Comparison of ENCODE assay signal across 7 cellular contexts in genomic region chr14:64118403-64118742, GRCh38.
DNase-seq lines count a peak whose midpoint lies in the region; ATAC-seq, FAIRE-seq and TF ChIP-seq lines count a peak whose summit lies in the region.
"Not testable (repeated sequence)": the region's sequence is repeated elsewhere in the genome, so short reads cannot be mapped to it uniquely, and the experiment has no call there.

No MANE protein-coding gene starts in this region.

- not testable (repeated sequence) for H3K4me1 ChIP-seq in HUES6 (ENCODE audit: control insufficient read depth, insufficient read depth, low read length); gastroesophageal sphincter; kidney (ENCODE audit: control insufficient read depth in 1 of 2, insufficient read depth in 1 of 2, low read depth in 1 of 2, low read length in 2 of 2)
- H3K4me1 ChIP-seq in ascending aorta (peaks cover 7 to 42% of the 10 kb centered on the region in 2 donors), skeletal muscle satellite cell (ENCODE audit: control insufficient read depth, insufficient read depth, low read length) (peaks cover 32% of the 10 kb centered on the region)

- H3K4me3 ChIP-seq in HUES6 (ENCODE audit: low read depth, low read length); gastroesophageal sphincter; kidney (ENCODE audit: low read length in 2 of 2); skeletal muscle satellite cell (ENCODE audit: low read length): not testable (repeated sequence)
- peak overlapping the region in 1 of 2 donors; percentile 1 for H3K4me3 ChIP-seq in ascending aorta
- H3K4me3 ChIP-seq in coronary artery: peak overlapping the region; percentile 13

- H3K27ac ChIP-seq in HUES6 (ENCODE audit: low read depth, low read length) (0 out of 2 replicates have a peak overlapping the region, but pooled peaks have one; percentile 33), ascending aorta (peak overlapping the region; percentile 90 to 96), coronary artery (peak overlapping the region; percentile 72 to 84), gastroesophageal sphincter (peak overlapping the region; percentile 11 to 79 (median 64)), kidney (ENCODE audit: low read depth in 2 of 2, low read length in 2 of 2) (peak overlapping the region; percentile 8 to 43)

- not testable (repeated sequence) for H3K9ac ChIP-seq in HUES6 (ENCODE audit: low read length)
- H3K9ac ChIP-seq in kidney (ENCODE audit: low read length in 2 of 2) (peak overlapping the region in 1 of 2 donors; percentile 13), skeletal muscle satellite cell (ENCODE audit: low read depth, low read length) (peak overlapping the region; percentile 72)

- peaks cover 11% of the 10 kb centered on the region for H3K36me3 Mint-ChIP-seq in neural crest cell (ENCODE audit: low read depth)

- not testable (repeated sequence) for H3K4me3 Mint-ChIP-seq in neural crest cell

- H3K9me3 ChIP-seq in HUES6 (ENCODE audit: control insufficient read depth, insufficient read depth, low read depth, low read length); ascending aorta; gastroesophageal sphincter; kidney (ENCODE audit: control insufficient read depth in 1 of 2, low read length in 2 of 2); skeletal muscle satellite cell (replicated peaks; ENCODE audit: low read length): not testable (repeated sequence)

- peak in 1 of 2 donors; percentile 73 for DNase-seq in ascending aorta (ENCODE audit: low spot score in 2 of 2)
- not testable (repeated sequence) for DNase-seq in coronary artery (ENCODE audit: low spot score); kidney; neural crest cell (ENCODE audit: low read depth, low spot score)

- H3K27me3 ChIP-seq in HUES6 (ENCODE audit: control insufficient read depth, insufficient read depth, low read length); ascending aorta; gastroesophageal sphincter; skeletal muscle satellite cell (ENCODE audit: control insufficient read depth, insufficient read depth, low read length): not testable (repeated sequence)

- H3K4me1 Mint-ChIP-seq in neural crest cell: not testable (repeated sequence)

- not testable (repeated sequence) for TF ChIP-seq EP300 in gastroesophageal sphincter (IDR thresholded peaks at IDR 0.05)

- ATAC-seq in gastroesophageal sphincter: not testable (repeated sequence)

- peak overlapping the region; percentile 89 for H3K27ac Mint-ChIP-seq in neural crest cell (ENCODE audit: unreplicated experiment)

- peaks cover 42% of the 10 kb centered on the region for H3K36me3 ChIP-seq in HUES6 (ENCODE audit: control insufficient read depth, insufficient read depth, low read length)
- peaks cover 17 to 20% of the 10 kb centered on the region in 2 donors for H3K36me3 ChIP-seq in ascending aorta
- peaks cover 0 to 70% of the 10 kb centered on the region in 2 donors for H3K36me3 ChIP-seq in gastroesophageal sphincter
- H3K36me3 ChIP-seq in kidney (ENCODE audit: control insufficient read depth in 1 of 2, insufficient read depth in 2 of 2, low read length in 2 of 2): peaks cover 22 to 44% of the 10 kb centered on the region in 2 donors
- not testable (repeated sequence) for H3K36me3 ChIP-seq in skeletal muscle satellite cell (ENCODE audit: insufficient read depth, low read length)

- FAIRE-seq in kidney (lab: Jason Lieb, UNC): not testable (repeated sequence)

- 69 to 94% methylated on average over 2 to 3 of the region's 7 CpGs for WGBS in gastroesophageal sphincter (ENCODE audit: low coverage in 1 of 2), 2 donors

- not testable (repeated sequence) for H3K9me3 Mint-ChIP-seq in neural crest cell

- intact Hi-C loops in ascending aorta (cut with DNase I): loop anchor here (1.0 to 10.0 kb wide), 3 partner anchors 35 to 224 kb away; no protein-coding TSS in a partner anchor
- intact Hi-C loops in kidney (cut with DNase I): not testable (repeated sequence)

- H3K4me2 ChIP-seq in skeletal muscle satellite cell (ENCODE audit: low read length): peak overlapping the region; percentile 60

- not testable (repeated sequence) for H3K27me3 Mint-ChIP-seq in neural crest cell (ENCODE audit: low read depth)

- TF ChIP-seq CTCF in ascending aorta (IDR thresholded peaks at IDR 0.05); coronary artery (IDR thresholded peaks at IDR 0.05); gastroesophageal sphincter (IDR thresholded peaks at IDR 0.05); kidney (IDR thresholded peaks at IDR 0.05; ENCODE audit: borderline replicate concordance, extremely low read depth, insufficient read depth); neural crest cell (conservative IDR thresholded peaks at IDR 0.05): not testable (repeated sequence)

- TF ChIP-seq POLR2A in gastroesophageal sphincter (IDR thresholded peaks at IDR 0.05): not testable (repeated sequence)

Comparison
In these comparisons a context has a peak if more than half of its experiments do, and no peak if none do; other contexts are left out.
1. H3K27ac ChIP-seq: peak in every context shown above with its lines; median percentile 93 in ascending aorta; 78 in coronary artery; 64 in gastroesophageal sphincter; 33 in HUES6; 26 in kidney.